Comparison of ENCODE assay signal across 1 cellular context in genomic region chr12:109464642-109465351, GRCh38.
TF ChIP-seq lines count a peak whose summit lies in the region.

No MANE protein-coding gene starts in this region.

TF ChIP-seq in IMR-90, 13 proteins besides CTCF, POLR2A, EP300 and RAD21 (continued from another document):
- no peak for TF ChIP-seq ELK1 (IDR thresholded peaks at IDR 0.05; ENCODE audit: borderline replicate concordance, low read depth, low read length)
